ENCODE assay signal across 15 cellular contexts in the genomic region with DNA sequence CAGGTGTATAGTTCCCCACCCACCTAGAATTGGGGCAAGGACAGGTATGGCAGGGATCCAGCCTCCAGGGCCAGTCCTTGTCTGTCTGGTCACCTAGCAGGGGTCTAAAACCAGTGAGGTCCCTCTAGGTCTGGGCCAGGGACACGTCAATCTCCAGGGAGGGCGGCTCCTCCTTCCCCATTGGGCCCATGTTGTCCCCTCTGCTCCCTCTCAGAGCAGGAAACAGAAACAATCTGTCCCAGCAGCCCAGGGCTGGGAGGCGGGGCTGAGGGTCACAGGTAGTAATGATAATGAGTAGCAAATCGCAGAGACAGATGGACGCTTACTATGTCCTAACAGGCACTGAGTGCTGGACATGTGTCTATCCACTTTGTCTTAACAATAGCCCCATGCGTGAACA. TPM values are rescaled to one million over a fixed set of nuclear protein-coding genes. Genes with fewer than 3 reads are reported as not detected.
A peak's percentile ranks its signal among the peaks of the same experiment; 100 is the strongest.
DNase-seq lines count a peak whose midpoint lies in the region; ATAC-seq and TF ChIP-seq lines count a peak whose summit lies in the region.
"Had no signal": no experiment of that assay in that cellular context is flagged by ENCODE, and none has a peak within 500 bp of the region (broad histone marks: within the 10 kb centered on the region; RNA-seq: fewer than 3 reads in every experiment).

No MANE protein-coding gene starts in this region.

- TF ChIP-seq CTCF in AG04450 (IDR thresholded peaks at IDR 0.05; ENCODE audit: low read depth, low read length) (no peak), HEK293 (tag by site-specific recombination; IDR thresholded peaks at IDR 0.05) (no peak), colonic mucosa (IDR thresholded peaks at IDR 0.05) (no peak), GM10266 (IDR thresholded peaks at IDR 0.05; ENCODE audit: control insufficient read depth, insufficient read depth, low read depth, missing control alignments) (no peak)

- CTCF ChIA-PET in AG04450 (lab: Charles Lee) (no interaction called here), HEK293 (lab: Yijun Ruan, JAX) (interaction anchor here (1.2 kb wide), 1 partner anchor 36 kb away, joined by 3 read pairs; no protein-coding TSS in a partner anchor)

- H3K9me3 ChIP-seq in AG04450 (ENCODE audit: control insufficient read depth, insufficient read depth, low read length) (no peaks in the 10 kb centered on the region; the same call in 1 of the 2 replicates), HEK293 (ENCODE audit: control insufficient read depth, insufficient read depth, low read depth, low read length) (no peaks in the 10 kb centered on the region), colonic mucosa (no peaks in the 10 kb centered on the region), muscle layer of duodenum (ENCODE audit: control insufficient read depth in 1 of 2, low read length in 2 of 2) (no peaks in the 10 kb centered on the region)
- H3K9me3 ChIP-seq: heart right ventricle, ovary had no signal

- no peak for ATAC-seq in HG03469 (IDR thresholded peaks at IDR 0.05; ENCODE audit: unreplicated experiment)

- H3K27ac ChIP-seq in AG04450 (ENCODE audit: low read depth, low read length) (peak overlapping the region; percentile 52), HEK293 (ENCODE audit: extremely low read depth, low read depth, low read length) (no peak overlapping the region), colonic mucosa (peak overlapping the region; percentile 55), muscle layer of duodenum (ENCODE audit: low read length) (peak overlapping the region; percentile 21)
- H3K27ac ChIP-seq: ovary had no signal

- POLR2A ChIA-PET in AG04450 (lab: Yijun Ruan, JAX) = no interaction called here
- POLR2A ChIA-PET in HEK293 (lab: Yijun Ruan, JAX) = no interaction called here

- DNase-seq in AG04450 (ENCODE audit: low read depth, low spot score) (no peak), colonic mucosa (no peak), GM10266 (ENCODE audit: extremely low spot score) (no peak)
- DNase-seq in stimulated activated CD4-positive, alpha-beta T cell treated with anti-CD3 and anti-CD28 coated beads, Interleukin-2, amount 100 ng/mL, for 24 hours = no peak
- DNase-seq in activated CD8-positive, alpha-beta memory T cell treated with anti-CD3 and anti-CD28 coated beads, Interleukin-2, amount 50 U/mL, for 48 hours = no peak
- DNase-seq: activated B cell treated with CpG ODN at 0.5 μM for 24 hours; activated effector memory CD4-positive, alpha-beta T cell treated with Interleukin-2 at 50 U/mL for 16 hours; AML-193; NCI-H1930; NCI-H526 treated with DMSO at 0.1 percent for 48 hours had no signal

- H3K9ac ChIP-seq in colonic mucosa (ENCODE audit: low read depth in 2 of 2, low read length in 2 of 2) = peak overlapping the region in 1 of 2 donors; percentile 23

- H3K4me3 ChIP-seq in AG04450 (ENCODE audit: low read depth, low read length) (no peak overlapping the region), HEK293 (ENCODE audit: low read depth, low read length) (no peak overlapping the region), colonic mucosa (no peak overlapping the region), muscle layer of duodenum (ENCODE audit: low read depth in 1 of 2, low read length in 2 of 2) (no peak overlapping the region)
- H3K4me3 ChIP-seq: heart right ventricle, ovary had no signal

- H3K36me3 ChIP-seq in HEK293 (ENCODE audit: control insufficient read depth in 2 of 2, insufficient read depth in 1 of 2, low read length in 2 of 2) = no peaks in the 10 kb centered on the region
- H3K36me3 ChIP-seq in colonic mucosa = no peaks in the 10 kb centered on the region
- no peaks in the 10 kb centered on the region for H3K36me3 ChIP-seq in muscle layer of duodenum (ENCODE audit: control insufficient read depth in 1 of 2, insufficient read depth in 2 of 2, low read length in 2 of 2)
- H3K36me3 ChIP-seq: heart right ventricle, ovary had no signal

- intact Hi-C loops in colonic mucosa (cut with DNase I) = no loop called here

- peaks cover 17% of the 10 kb centered on the region for H3K27me3 ChIP-seq in AG04450 (ENCODE audit: control insufficient read depth, insufficient read depth, low read length)
- H3K27me3 ChIP-seq in colonic mucosa = no peaks in the 10 kb centered on the region
- no peaks in the 10 kb centered on the region for H3K27me3 ChIP-seq in muscle layer of duodenum (ENCODE audit: low read depth, low read length)
- H3K27me3 ChIP-seq: heart right ventricle, ovary had no signal

- H3K4me1 ChIP-seq in HEK293 (ENCODE audit: control insufficient read depth, insufficient read depth, low read length) = no peaks in the 10 kb centered on the region
- peaks cover 12% of the 10 kb centered on the region for H3K4me1 ChIP-seq in colonic mucosa
- no peaks in the 10 kb centered on the region for H3K4me1 ChIP-seq in muscle layer of duodenum (ENCODE audit: control insufficient read depth in 1 of 2, insufficient read depth in 2 of 2, low read length in 2 of 2)

TF ChIP-seq in HEK293, 187 proteins besides CTCF, POLR2A, EP300 and RAD21:
- TF ChIP-seq ZFHX2 (tag by site-specific recombination; conservative IDR thresholded peaks at IDR 0.05) (0 out of 2 replicates have a peak, but pooled peaks have one; percentile 1), ZNF132 (tag by site-specific recombination; IDR thresholded peaks at IDR 0.05; ENCODE audit: borderline replicate concordance) (no peak), ZNF626 (tag by site-specific recombination; IDR thresholded peaks at IDR 0.05) (no peak), INSM2 (tag by site-specific recombination; IDR thresholded peaks at IDR 0.05) (no peak)
- TF ChIP-seq, protein P1, sequence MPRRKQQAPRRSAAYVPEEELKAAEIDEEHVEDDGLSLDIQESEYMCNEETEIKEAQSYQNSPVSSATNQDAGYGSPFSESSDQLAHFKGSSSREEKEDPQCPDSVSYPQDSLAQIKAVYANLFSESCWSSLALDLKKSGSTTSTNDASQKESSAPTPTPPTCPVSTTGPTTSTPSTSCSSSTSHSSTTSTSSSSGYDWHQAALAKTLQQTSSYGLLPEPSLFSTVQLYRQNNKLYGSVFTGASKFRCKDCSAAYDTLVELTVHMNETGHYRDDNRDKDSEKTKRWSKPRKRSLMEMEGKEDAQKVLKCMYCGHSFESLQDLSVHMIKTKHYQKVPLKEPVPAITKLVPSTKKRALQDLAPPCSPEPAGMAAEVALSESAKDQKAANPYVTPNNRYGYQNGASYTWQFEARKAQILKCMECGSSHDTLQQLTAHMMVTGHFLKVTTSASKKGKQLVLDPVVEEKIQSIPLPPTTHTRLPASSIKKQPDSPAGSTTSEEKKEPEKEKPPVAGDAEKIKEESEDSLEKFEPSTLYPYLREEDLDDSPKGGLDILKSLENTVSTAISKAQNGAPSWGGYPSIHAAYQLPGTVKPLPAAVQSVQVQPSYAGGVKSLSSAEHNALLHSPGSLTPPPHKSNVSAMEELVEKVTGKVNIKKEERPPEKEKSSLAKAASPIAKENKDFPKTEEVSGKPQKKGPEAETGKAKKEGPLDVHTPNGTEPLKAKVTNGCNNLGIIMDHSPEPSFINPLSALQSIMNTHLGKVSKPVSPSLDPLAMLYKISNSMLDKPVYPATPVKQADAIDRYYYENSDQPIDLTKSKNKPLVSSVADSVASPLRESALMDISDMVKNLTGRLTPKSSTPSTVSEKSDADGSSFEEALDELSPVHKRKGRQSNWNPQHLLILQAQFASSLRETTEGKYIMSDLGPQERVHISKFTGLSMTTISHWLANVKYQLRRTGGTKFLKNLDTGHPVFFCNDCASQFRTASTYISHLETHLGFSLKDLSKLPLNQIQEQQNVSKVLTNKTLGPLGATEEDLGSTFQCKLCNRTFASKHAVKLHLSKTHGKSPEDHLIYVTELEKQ (tag by site-specific recombination; IDR thresholded peaks at IDR 0.05; ENCODE audit: borderline replicate concordance) = no peak
TF ChIP-seq in HEK293: peak in this region for 1.

RNA-seq across cellular contexts. Expression of gene SYT7, which starts 22.8 kb away (rescaled TPM):
- 0.45 and 0.60 TPM in 2 replicates for polyA plus RNA-seq in AG04450 (2011; rRNA removed)
- 0.83 and 1.0 TPM in 2 replicates for polyA minus RNA-seq in AG04450 (2011; rRNA and poly(A)+ RNA removed)
- total RNA-seq in colonic mucosa = 10 to 100 TPM in 1 of 2 donors, 1 to 10 TPM in 1; 8.5 to 28.4 TPM
- total RNA-seq: activated B cell treated with CpG ODN at 0.5 μM for 24 hours had no signal
